ENCODE assay signal across 8 cellular contexts in genomic region chr1:85344256-85344694, GRCh38.
DNase-seq lines count a peak whose midpoint lies in the region; ATAC-seq and TF ChIP-seq lines count a peak whose summit lies in the region.

No MANE protein-coding gene starts in this region.

- no peak overlapping the region for H2AFZ ChIP-seq in trophoblast cell (ENCODE audit: insufficient read depth, low read length, poor library complexity)

- no peak overlapping the region for H3K14ac ChIP-seq in trophoblast cell (ENCODE audit: low read length)

- H3K27me3 ChIP-seq in trophoblast cell (ENCODE audit: insufficient read depth, low read length): no peaks in the 10 kb centered on the region

- H4K91ac ChIP-seq in trophoblast cell (ENCODE audit: low read depth, low read length): no peak overlapping the region

- ATAC-seq in HG03439 (IDR thresholded peaks at IDR 0.05; ENCODE audit: unreplicated experiment) (no peak), GM19395 (IDR thresholded peaks at IDR 0.05; ENCODE audit: unreplicated experiment) (no peak)

- no peak overlapping the region for H4K8ac ChIP-seq in trophoblast cell (ENCODE audit: low read depth, low read length)

- H3K4me3 ChIP-seq in epithelial cell of esophagus (ENCODE audit: low read length): no peak overlapping the region
- no peak overlapping the region for H3K4me3 ChIP-seq in trophoblast cell (ENCODE audit: low read depth, low read length)

- peak; percentile 70 for TF ChIP-seq CTCF in epithelial cell of esophagus (IDR thresholded peaks at IDR 0.05; ENCODE audit: insufficient read depth, low read depth, low read length, missing control alignments)

- no peak overlapping the region for H3K23ac ChIP-seq in trophoblast cell (ENCODE audit: low read length)

- H3K4me2 ChIP-seq in trophoblast cell (ENCODE audit: low read length): no peak overlapping the region

- no peak overlapping the region for H2BK5ac ChIP-seq in trophoblast cell (ENCODE audit: low read depth, low read length, poor library complexity)

- H3K79me1 ChIP-seq in trophoblast cell (ENCODE audit: low read length): no peaks in the 10 kb centered on the region

- H3K9ac ChIP-seq in trophoblast cell (ENCODE audit: low read length): no peak overlapping the region

- no peak overlapping the region for H3K27ac ChIP-seq in trophoblast cell (ENCODE audit: low read depth, low read length)

- no peak overlapping the region for H2BK120ac ChIP-seq in trophoblast cell (ENCODE audit: insufficient read depth, low read length, poor library complexity)

- H3K4me1 ChIP-seq in trophoblast cell (ENCODE audit: control insufficient read depth in 1 of 2, insufficient read depth in 2 of 2, low read length in 2 of 2): no peaks in the 10 kb centered on the region

- no peak overlapping the region for H4K12ac ChIP-seq in trophoblast cell (ENCODE audit: low read depth, low read length)

- H3K4ac ChIP-seq in trophoblast cell (ENCODE audit: low read depth, low read length): no peak overlapping the region

- WGBS in trophoblast cell (ENCODE audit: extremely low coverage, insufficient coverage, insufficient read length): no CpG with 5 or more reads among the region's 3 CpGs

- H2BK12ac ChIP-seq in trophoblast cell (ENCODE audit: low read length): no peak overlapping the region

- H3K36me3 ChIP-seq in trophoblast cell (ENCODE audit: control insufficient read depth in 1 of 2, insufficient read depth in 2 of 2, low read length in 2 of 2): peaks cover 0 to under 1% of the 10 kb centered on the region in 2 experiments

- H3K9me3 ChIP-seq in trophoblast cell (ENCODE audit: insufficient read depth, low read depth, low read length): no peaks in the 10 kb centered on the region

- H2AK5ac ChIP-seq in trophoblast cell (ENCODE audit: low read length): no peak overlapping the region

- H3K79me2 ChIP-seq in trophoblast cell (ENCODE audit: control insufficient read depth, insufficient read depth, low read length, poor library complexity): no peaks in the 10 kb centered on the region

- peak; percentile 53 for DNase-seq in GM03348 (ENCODE audit: low spot score)
- peak; percentile 26 for DNase-seq in NCI-H69 (lab: John Stamatoyannopoulos, UW)
- peak; percentile 40 for DNase-seq in epithelial cell of esophagus (ENCODE audit: low read depth)
- DNase-seq in trophoblast cell: peak; percentile 28 to 35
- DNase-seq in OCI-M2 (lab: John Stamatoyannopoulos, UW; ENCODE audit: unreplicated experiment): no peak
- no peak for DNase-seq in NCI-H345 treated with DMSO at 0.1 percent for 48 hours (lab: John Stamatoyannopoulos, UW; ENCODE audit: unreplicated experiment)

- H3K18ac ChIP-seq in trophoblast cell (ENCODE audit: low read length): no peak overlapping the region

Comparison
In these comparisons a context has a peak if more than half of its experiments do, and no peak if none do; other contexts are left out.
1. DNase-seq: peak in GM03348 (single experiment), NCI-H69 (single experiment), epithelial cell of esophagus (single experiment) and trophoblast cell (2 of 2); none in OCI-M2 (single experiment) and NCI-H345 treated with DMSO at 0.1 percent for 48 hours (single experiment).